14 cellular contexts compared by ENCODE assay signal in genomic region chr11:11105361-11105760, GRCh38.
DNase-seq lines count a peak whose midpoint lies in the region; ATAC-seq, FAIRE-seq and TF ChIP-seq lines count a peak whose summit lies in the region.
"Had no signal": no experiment of that assay in that cellular context is flagged by ENCODE, and none has a peak within 500 bp of the region (broad histone marks: within the 10 kb centered on the region; RNA-seq: fewer than 3 reads in every experiment).

No MANE protein-coding gene starts in this region.

- H3K4me1 ChIP-seq in Karpas-422 (ENCODE audit: low read length) (no peaks in the 10 kb centered on the region; the same call in 1 of the 2 replicates), GM12878 (ENCODE audit: control insufficient read depth, insufficient read depth, low read length) (no peaks in the 10 kb centered on the region), neuronal stem cell (ENCODE audit: control insufficient read depth in 2 of 2, insufficient read depth in 1 of 2, low read depth in 1 of 2, low read length in 2 of 2) (no peaks in the 10 kb centered on the region)
- H3K4me1 ChIP-seq: BLaER1 treated with 17β-estradiol and CSF1 and Interleukin-3, amounts not matched to agents 10 nM and 100 nM had no signal

- H3K23ac ChIP-seq in neuronal stem cell (ENCODE audit: low read depth, low read length, poor library complexity) = no peak overlapping the region

- no peak overlapping the region for H2BK5ac ChIP-seq in neuronal stem cell (ENCODE audit: low read length)

- H3K27ac ChIP-seq in Karpas-422 (ENCODE audit: low read length) (no peak overlapping the region), GM12878 (ENCODE audit: control insufficient read depth, insufficient read depth) (no peak overlapping the region), neuronal stem cell (replicated peaks; ENCODE audit: low read length) (no peak overlapping the region)
- H3K27ac ChIP-seq: BLaER1 treated with 17β-estradiol and CSF1 and Interleukin-3, amounts not matched to agents 10 nM and 100 nM had no signal

- peak; percentile 61 for DNase-seq in DMS79 treated with DMSO at 0.1 percent for 48 hours (lab: John Stamatoyannopoulos, UW)
- no peak for DNase-seq in DMS79 (lab: John Stamatoyannopoulos, UW)
- DNase-seq in Karpas-422 = peak; percentile 38
- no peak for DNase-seq in GM12878 (ENCODE audit: low read depth, low spot score)
- DNase-seq in neuronal stem cell (ENCODE audit: low spot score) = peak; percentile 4
- DNase-seq in NCI-H1436 (lab: John Stamatoyannopoulos, UW) = no peak
- no peak for DNase-seq in posterior vena cava (ENCODE audit: low spot score)
- DNase-seq: ACHN; CD4-positive, CD25-positive, alpha-beta regulatory T cell; GOT3; H9; IMR-90 had no signal

- no peak overlapping the region for H3K14ac ChIP-seq in neuronal stem cell (ENCODE audit: low read length)

- RAD21 ChIA-PET in GM12878 (lab: Charles Lee; ENCODE audit: unreplicated experiment) = no interaction called here

- H4K91ac ChIP-seq in neuronal stem cell (ENCODE audit: low read depth, low read length, poor library complexity) = no peak overlapping the region

- TF ChIP-seq EP300 in GM12878 (IDR thresholded peaks at IDR 0.05; ENCODE audit: borderline replicate concordance in 1 of 2, control insufficient read depth in 1 of 2, low read depth in 2 of 2, low read length in 2 of 2) = no peak

- intact Hi-C loops in GM12878 (cut with micrococcal nuclease; ENCODE audit: unreplicated experiment) = no loop called here
- intact Hi-C loops in posterior vena cava (cut with DNase I) = no loop called here

- no peak for FAIRE-seq in GM12878 (lab: Jason Lieb, UNC)
- FAIRE-seq: GM12891 had no signal

- H3K9me2 ChIP-seq in Karpas-422 (replicated peaks; ENCODE audit: insufficient read depth, low read length) = no peaks in the 10 kb centered on the region

- in situ Hi-C loops in GM12878 (cut with MboI) = no loop called here

- no peak for TF ChIP-seq RAD21 in GM12878 (IDR thresholded peaks at IDR 0.05; ENCODE audit: insufficient read depth, low read depth, low read length)

- WGBS in GM12878 (ENCODE audit: insufficient coverage, insufficient replicate concordance, low lambda C conversion rate, missing lambda C conversion rate) = 33% methylated on average over 1 of the region's 1 CpG
- no CpG with 5 or more reads among the region's 1 CpG for WGBS in neuronal stem cell (ENCODE audit: extremely low coverage in 2 of 2, insufficient read length in 2 of 2, insufficient replicate concordance in 1 of 2), 2 donors

- CTCF ChIA-PET in GM12878 (lab: Yijun Ruan, JAX) = interaction anchor here (0.9 kb wide), 1 partner anchor 860 kb away, joined by 3 read pairs; no protein-coding TSS in a partner anchor

- ATAC-seq in GM12878 = no peak

- H3K79me2 ChIP-seq in Karpas-422 (ENCODE audit: low read length) (no peaks in the 10 kb centered on the region), GM12878 (ENCODE audit: control insufficient read depth, insufficient read depth, low read length) (no peaks in the 10 kb centered on the region)

- H3K9ac ChIP-seq in Karpas-422 (ENCODE audit: low read length) (no peak overlapping the region), GM12878 (ENCODE audit: control insufficient read depth, insufficient read depth, low read length) (no peak overlapping the region), neuronal stem cell (ENCODE audit: low read depth, low read length, poor library complexity) (no peak overlapping the region)
- H3K9ac ChIP-seq: BLaER1 treated with 17β-estradiol and CSF1 and Interleukin-3, amounts not matched to agents 10 nM and 100 nM had no signal

- H4K20me1 ChIP-seq in Karpas-422 (ENCODE audit: insufficient read depth, low read depth, low read length) = no peaks in the 10 kb centered on the region
- no peaks in the 10 kb centered on the region for H4K20me1 ChIP-seq in GM12878 (ENCODE audit: control insufficient read depth, insufficient read depth)
- H4K20me1 ChIP-seq: BLaER1 treated with 17β-estradiol and CSF1 and Interleukin-3, amounts not matched to agents 10 nM and 100 nM had no signal

- H3K36me3 ChIP-seq in Karpas-422 (ENCODE audit: insufficient read depth, low read length) = no peaks in the 10 kb centered on the region
- H3K36me3 ChIP-seq in GM12878 (ENCODE audit: control insufficient read depth in 2 of 2, insufficient read depth in 2 of 2, low read length in 1 of 2) = no peaks in the 10 kb centered on the region
- no peaks in the 10 kb centered on the region for H3K36me3 ChIP-seq in neuronal stem cell (replicated peaks in 1 of 2; ENCODE audit: control insufficient read depth in 2 of 2, insufficient read depth in 2 of 2, low read length in 2 of 2)
- H3K36me3 ChIP-seq: BLaER1 treated with 17β-estradiol and CSF1 and Interleukin-3, amounts not matched to agents 10 nM and 100 nM had no signal

- H2BK120ac ChIP-seq in neuronal stem cell (ENCODE audit: low read depth, low read length) = no peak overlapping the region

- H3K4ac ChIP-seq in neuronal stem cell (ENCODE audit: low read length) = no peak overlapping the region

- no peak for TF ChIP-seq POLR2A in GM12878 (IDR thresholded peaks at IDR 0.05; ENCODE audit: low read depth, low read length)

- no peak overlapping the region for H3K18ac ChIP-seq in neuronal stem cell (ENCODE audit: low read length)

- H3K4me3 ChIP-seq in Karpas-422 (ENCODE audit: low read length) = no peak overlapping the region
- no peak overlapping the region for H3K4me3 ChIP-seq in GM12878
- no peak overlapping the region for H3K4me3 ChIP-seq in neuronal stem cell (ENCODE audit: low read length in 2 of 2)
- H3K4me3 ChIP-seq: BLaER1 treated with 17β-estradiol and CSF1 and Interleukin-3, amounts not matched to agents 10 nM and 100 nM had no signal

- H2BK12ac ChIP-seq in neuronal stem cell (ENCODE audit: low read length) = no peak overlapping the region

- H2AFZ ChIP-seq in Karpas-422 (ENCODE audit: low read length) (no peak overlapping the region), GM12878 (ENCODE audit: control insufficient read depth, low read depth, low read length) (no peak overlapping the region), neuronal stem cell (ENCODE audit: low read length) (no peak overlapping the region)

- H3K27me3 ChIP-seq in Karpas-422 (ENCODE audit: low read length) (no peaks in the 10 kb centered on the region), GM12878 (replicated peaks in 1 of 2; ENCODE audit: control insufficient read depth in 2 of 2, insufficient read depth in 2 of 2, low read length in 1 of 2) (no peaks in the 10 kb centered on the region), neuronal stem cell (ENCODE audit: control insufficient read depth in 3 of 3, insufficient read depth in 3 of 3, low read depth in 1 of 3, low read length in 3 of 3) (no peaks in the 10 kb centered on the region)
- H3K27me3 ChIP-seq: BLaER1 treated with 17β-estradiol and CSF1 and Interleukin-3, amounts not matched to agents 10 nM and 100 nM had no signal

- TF ChIP-seq CTCF in GM12878 (IDR thresholded peaks at IDR 0.05 in 2 of 3, conservative IDR thresholded peaks at IDR 0.05 in 1 of 3; ENCODE audit: control insufficient read depth in 2 of 3, extremely low read depth in 1 of 3, insufficient read depth in 1 of 3, low read depth in 3 of 3, low read length in 3 of 3) = no peak

- no peak overlapping the region for H2AK5ac ChIP-seq in neuronal stem cell (ENCODE audit: low read depth, low read length)

- POLR2A ChIA-PET in GM12878 (lab: Charles Lee) = no interaction called here

- H3K4me2 ChIP-seq in Karpas-422 (ENCODE audit: low read depth, low read length, poor library complexity, severe bottlenecking) = no peak overlapping the region
- H3K4me2 ChIP-seq in GM12878 (ENCODE audit: control insufficient read depth, insufficient read depth) = no peak overlapping the region
- no peak overlapping the region for H3K4me2 ChIP-seq in neuronal stem cell (ENCODE audit: insufficient read depth, low read length, poor library complexity, severe bottlenecking)
- H3K4me2 ChIP-seq: BLaER1 treated with 17β-estradiol and CSF1 and Interleukin-3, amounts not matched to agents 10 nM and 100 nM had no signal

- H3K9me3 ChIP-seq in Karpas-422 (ENCODE audit: low read length) = no peaks in the 10 kb centered on the region
- no peaks in the 10 kb centered on the region for H3K9me3 ChIP-seq in GM12878 (replicated peaks; ENCODE audit: control insufficient read depth, insufficient read depth, low read length)
- no peaks in the 10 kb centered on the region for H3K9me3 ChIP-seq in neuronal stem cell (replicated peaks in 1 of 2; ENCODE audit: control insufficient read depth in 2 of 2, insufficient read depth in 1 of 2, low read depth in 1 of 2, low read length in 2 of 2)

- no peaks in the 10 kb centered on the region for H3K79me1 ChIP-seq in neuronal stem cell (ENCODE audit: low read depth, low read length)

- SMC1A ChIA-PET in GM12878 (lab: Charles Lee; ENCODE audit: uncharacterized antibody, unreplicated experiment) = no interaction called here

- no peak overlapping the region for H4K8ac ChIP-seq in neuronal stem cell (ENCODE audit: low read depth, low read length)

- no peak overlapping the region for H2BK15ac ChIP-seq in neuronal stem cell (ENCODE audit: low read length)

- BruUV-seq in GM12878 (replicated peaks; lab: Mats Ljungman, UMichigan) = no TSS peak

TF ChIP-seq in GM12878, 131 proteins besides CTCF, POLR2A, EP300 and RAD21 (continues in another document):
- TF ChIP-seq BMI1 (IDR thresholded peaks at IDR 0.05; ENCODE audit: borderline replicate concordance) (0 out of 2 replicates have a peak, but pooled peaks have one; percentile 24), ZNF24 (IDR thresholded peaks at IDR 0.05) (no peak), BHLHE40 (IDR thresholded peaks at IDR 0.05; ENCODE audit: borderline replicate concordance in 1 of 2, low read depth in 2 of 2, low read length in 1 of 2) (no peak), EGR1 (IDR thresholded peaks at IDR 0.05; ENCODE audit: borderline replicate concordance in 1 of 2, low read depth in 2 of 2, low read length in 2 of 2) (no peak)
- TF ChIP-seq, protein P1, sequence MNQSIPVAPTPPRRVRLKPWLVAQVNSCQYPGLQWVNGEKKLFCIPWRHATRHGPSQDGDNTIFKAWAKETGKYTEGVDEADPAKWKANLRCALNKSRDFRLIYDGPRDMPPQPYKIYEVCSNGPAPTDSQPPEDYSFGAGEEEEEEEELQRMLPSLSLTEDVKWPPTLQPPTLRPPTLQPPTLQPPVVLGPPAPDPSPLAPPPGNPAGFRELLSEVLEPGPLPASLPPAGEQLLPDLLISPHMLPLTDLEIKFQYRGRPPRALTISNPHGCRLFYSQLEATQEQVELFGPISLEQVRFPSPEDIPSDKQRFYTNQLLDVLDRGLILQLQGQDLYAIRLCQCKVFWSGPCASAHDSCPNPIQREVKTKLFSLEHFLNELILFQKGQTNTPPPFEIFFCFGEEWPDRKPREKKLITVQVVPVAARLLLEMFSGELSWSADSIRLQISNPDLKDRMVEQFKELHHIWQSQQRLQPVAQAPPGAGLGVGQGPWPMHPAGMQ (IDR thresholded peaks at IDR 0.05; ENCODE audit: borderline replicate concordance) = no peak

Comparison
In these comparisons a context has a peak if more than half of its experiments do, and no peak if none do; other contexts are left out.
1. DNase-seq: peak in DMS79 treated with DMSO at 0.1 percent for 48 hours (single experiment), Karpas-422 (single experiment) and neuronal stem cell (single experiment); none in DMS79 (single experiment), GM12878 (single experiment), NCI-H1436 (single experiment) and posterior vena cava (single experiment).